ENCODE assay signal across 8 cellular contexts in genomic region chr2:144516417-144516980, GRCh38. TPM values are rescaled to one million over a fixed set of nuclear protein-coding genes. Genes with fewer than 3 reads are reported as not detected.
A peak's percentile ranks its signal among the peaks of the same experiment; 100 is the strongest.
DNase-seq lines count a peak whose midpoint lies in the region; ATAC-seq and TF ChIP-seq lines count a peak whose summit lies in the region.

No MANE protein-coding gene starts in this region.

- H3K4me3 ChIP-seq in fibroblast of villous mesenchyme (ENCODE audit: low read depth, low read length) (peak overlapping the region; percentile 81), ovary (peak overlapping the region; percentile 75)

- H3K27ac ChIP-seq in ovary: peak overlapping the region; percentile 95 to 99

- no peak for TF ChIP-seq EP300 in ovary (IDR thresholded peaks at IDR 0.05)

- H3K27me3 ChIP-seq in ovary: no peaks in the 10 kb centered on the region

- TF ChIP-seq CTCF in fibroblast of villous mesenchyme (IDR thresholded peaks at IDR 0.05; ENCODE audit: insufficient read depth, low read depth, low read length) (no peak), ovary (IDR thresholded peaks at IDR 0.05) (no peak)

- peak; percentile 45 for DNase-seq in NK-92 treated with Interleukin-12 subunit alpha and Interleukin-12 subunit beta, amount 100 ng/mL, for 24 hours (lab: John Stamatoyannopoulos, UW)
- DNase-seq in NK-92 (lab: John Stamatoyannopoulos, UW; ENCODE audit: unreplicated experiment) (no peak), UCSD-AML1 (lab: John Stamatoyannopoulos, UW; ENCODE audit: unreplicated experiment) (peak; percentile 40), fibroblast of villous mesenchyme (ENCODE audit: low read depth) (peak; percentile 40), ovary (peak; percentile 33 to 66 (median 55)), NCI-H526 treated with DMSO at 0.1 percent for 48 hours (lab: John Stamatoyannopoulos, UW) (no peak)

- H3K4me1 ChIP-seq in ovary (ENCODE audit: insufficient read depth): peaks cover 8% of the 10 kb centered on the region

- no peak for TF ChIP-seq POLR2A in ovary (IDR thresholded peaks at IDR 0.05)

- no peaks in the 10 kb centered on the region for H3K9me3 ChIP-seq in ovary

- H3K36me3 ChIP-seq in ovary: no peaks in the 10 kb centered on the region

- intact Hi-C loops in ovary (cut with DNase I): loop anchor here (2.0 to 10.0 kb wide), 8 partner anchors 72 to 1238 kb away; a partner anchor contains a TSS

- ATAC-seq in HG02973 (IDR thresholded peaks at IDR 0.05; ENCODE audit: unreplicated experiment) (peak; percentile 7), GM18861 (IDR thresholded peaks at IDR 0.05; ENCODE audit: unreplicated experiment) (no peak)

- WGBS in ovary, 3 donors: 0 to 2% (median 1%) methylated on average over 46 to 57 of the region's 57 CpGs

RNA-seq across cellular contexts. Expression of gene ZEB2, which starts 3.4 kb away (rescaled TPM):
- total RNA-seq in fibroblast of villous mesenchyme (40.6 and 50.1 TPM in 2 replicates), ovary (100 to 1,000 TPM in 6 of 7 donors, 10 to 100 TPM in 1; 55.3 to 250 (median 186) TPM)
- 10 to 100 TPM; 57.0 to 84.8 TPM for polyA plus RNA-seq in ovary

Comparison
In these comparisons a context has a peak if more than half of its experiments do, and no peak if none do; other contexts are left out.
1. DNase-seq: peak in NK-92 treated with Interleukin-12 subunit alpha and Interleukin-12 subunit beta, amount 100 ng/mL, for 24 hours (single experiment), UCSD-AML1 (single experiment), fibroblast of villous mesenchyme (single experiment) and ovary (5 of 5); none in NK-92 (single experiment) and NCI-H526 treated with DMSO at 0.1 percent for 48 hours (single experiment).